ENCODE assay signal across 19 cellular contexts in genomic region chr12:18898469-18898868, GRCh38.
A peak's percentile ranks its signal among the peaks of the same experiment; 100 is the strongest.
DNase-seq lines count a peak whose midpoint lies in the region; ATAC-seq and TF ChIP-seq lines count a peak whose summit lies in the region.
"Had no signal": no experiment of that assay in that cellular context is flagged by ENCODE, and none has a peak within 500 bp of the region (broad histone marks: within the 10 kb centered on the region; RNA-seq: fewer than 3 reads in every experiment).

No MANE protein-coding gene starts in this region.

- H4K20me1 ChIP-seq in PC-3 (ENCODE audit: low read length) = no peaks in the 10 kb centered on the region

- no TSS peak for BruUV-seq in PC-3 (replicated peaks; lab: Mats Ljungman, UMichigan)

- intact Hi-C loops in mucosa of descending colon (cut with DNase I, micrococcal nuclease) (no loop called here), PC-3 (cut with micrococcal nuclease) (no loop called here), adrenal gland (cut with DNase I) (no loop called here), vagina (cut with DNase I) (no loop called here), upper lobe of right lung (cut with DNase I) (no loop called here)

- no peak overlapping the region for H3K27ac ChIP-seq in PC-3 (ENCODE audit: low read length)
- no peak overlapping the region for H3K27ac ChIP-seq in adrenal gland
- H3K27ac ChIP-seq in vagina = no peak overlapping the region
- no peak overlapping the region for H3K27ac ChIP-seq in upper lobe of right lung
- H3K27ac ChIP-seq: PC-9, SJCRH30 had no signal

- no peaks in the 10 kb centered on the region for H3K36me3 ChIP-seq in mucosa of descending colon (ENCODE audit: low read depth)
- no peaks in the 10 kb centered on the region for H3K36me3 ChIP-seq in PC-3 (ENCODE audit: low read depth, low read length)
- H3K36me3 ChIP-seq in adrenal gland (replicated peaks in 1 of 2) = no peaks in the 10 kb centered on the region
- H3K36me3 ChIP-seq in vagina = no peaks in the 10 kb centered on the region
- H3K36me3 ChIP-seq in upper lobe of right lung = no peaks in the 10 kb centered on the region
- H3K36me3 ChIP-seq: SJCRH30 had no signal

- CTCF ChIA-PET in PC-3 (lab: Charles Lee) = no interaction called here

- H3K27me3 ChIP-seq in PC-3 (ENCODE audit: low read length) (no peaks in the 10 kb centered on the region), adrenal gland (no peaks in the 10 kb centered on the region), vagina (no peaks in the 10 kb centered on the region), upper lobe of right lung (no peaks in the 10 kb centered on the region)
- H3K27me3 ChIP-seq: SJCRH30 had no signal

- TF ChIP-seq POLR2A in adrenal gland (IDR thresholded peaks at IDR 0.05) (no peak), vagina (IDR thresholded peaks at IDR 0.05) (no peak)

- no peak overlapping the region for H3K9ac ChIP-seq in PC-3 (ENCODE audit: low read length)

- H3K9me3 ChIP-seq in mucosa of descending colon (no peaks in the 10 kb centered on the region), PC-3 (ENCODE audit: low read length) (no peaks in the 10 kb centered on the region), adrenal gland (replicated peaks in 1 of 3) (no peaks in the 10 kb centered on the region), vagina (no peaks in the 10 kb centered on the region), upper lobe of right lung (no peaks in the 10 kb centered on the region)
- H3K9me3 ChIP-seq: Caco-2, SJCRH30 had no signal

- no peaks in the 10 kb centered on the region for H3K9me2 ChIP-seq in PC-3 (replicated peaks; ENCODE audit: low read length)

- POLR2A ChIA-PET in PC-3 (lab: Charles Lee; ENCODE audit: unreplicated experiment) = no interaction called here

- peak; percentile 94 for ATAC-seq in mucosa of descending colon
- ATAC-seq in PC-3 = no peak
- ATAC-seq in upper lobe of right lung = no peak
- ATAC-seq: GM23338, HCT116 had no signal

- H3K4me3 ChIP-seq in choroid plexus epithelial cell (ENCODE audit: low read depth, low read length) (no peak overlapping the region), mucosa of descending colon (no peak overlapping the region), PC-3 (ENCODE audit: low read length) (no peak overlapping the region), adrenal gland (no peak overlapping the region), vagina (no peak overlapping the region), upper lobe of right lung (no peak overlapping the region)
- H3K4me3 ChIP-seq: GM23338, PC-9, SJCRH30 had no signal

- TF ChIP-seq CTCF in choroid plexus epithelial cell (conservative IDR thresholded peaks at IDR 0.05; ENCODE audit: low read depth, low read length) (no peak), mucosa of descending colon (IDR thresholded peaks at IDR 0.05) (no peak), PC-3 (conservative IDR thresholded peaks at IDR 0.05; ENCODE audit: low read depth, low read length) (no peak), adrenal gland (IDR thresholded peaks at IDR 0.05) (no peak), vagina (IDR thresholded peaks at IDR 0.05) (no peak), upper lobe of right lung (IDR thresholded peaks at IDR 0.05) (no peak)

- H3K4me1 ChIP-seq in mucosa of descending colon (ENCODE audit: low read depth) = no peaks in the 10 kb centered on the region
- no peaks in the 10 kb centered on the region for H3K4me1 ChIP-seq in PC-3 (ENCODE audit: insufficient read depth, low read length)
- no peaks in the 10 kb centered on the region for H3K4me1 ChIP-seq in adrenal gland (replicated peaks in 1 of 2)
- H3K4me1 ChIP-seq in vagina = no peaks in the 10 kb centered on the region
- H3K4me1 ChIP-seq in upper lobe of right lung = no peaks in the 10 kb centered on the region
- H3K4me1 ChIP-seq: Caco-2 had no signal

- no peak overlapping the region for H3K4me2 ChIP-seq in PC-3 (ENCODE audit: low read length)
- H3K4me2 ChIP-seq: GM23338, PC-9 had no signal

- peak; percentile 5 for DNase-seq in AG08395 (ENCODE audit: low spot score)
- DNase-seq in NCI-H226 = peak; percentile 12
- DNase-seq in choroid plexus epithelial cell (ENCODE audit: low read depth) = peak; percentile 13
- no peak for DNase-seq in mucosa of descending colon
- no peak for DNase-seq in PC-3
- no peak for DNase-seq in adrenal gland
- DNase-seq in vagina (ENCODE audit: extremely low spot score in 2 of 2) = no peak
- no peak for DNase-seq in upper lobe of right lung
- DNase-seq: 8988T; Caco-2; CD4-positive, alpha-beta T cell; GF-D8; NCI-H1105 treated with DMSO at 0.1 percent for 48 hours; NCI-H1694; NCI-H524 treated with DMSO at 0.1 percent for 48 hours; PC-9; SJCRH30 had no signal

- no peaks in the 10 kb centered on the region for H3F3A ChIP-seq in PC-3 (ENCODE audit: low read length, unreplicated experiment)

- H2AFZ ChIP-seq in PC-3 (ENCODE audit: low read length) = no peak overlapping the region
- H2AFZ ChIP-seq: PC-9 had no signal

- no peaks in the 10 kb centered on the region for H3K79me2 ChIP-seq in PC-3 (ENCODE audit: low read length)

- WGBS in adrenal gland, 4 donors = 92 to 95% (median 94%) methylated on average over 2 of the region's 2 CpGs

Comparison
In these comparisons a context has a peak if more than half of its experiments do, and no peak if none do; other contexts are left out.
1. DNase-seq: peak in AG08395 (single experiment), NCI-H226 (single experiment) and choroid plexus epithelial cell (single experiment); none in mucosa of descending colon (0 of 3), PC-3 (single experiment), adrenal gland (0 of 7), vagina (0 of 2) and upper lobe of right lung (single experiment).